10 cellular contexts compared by ENCODE assay signal in the genomic region with DNA sequence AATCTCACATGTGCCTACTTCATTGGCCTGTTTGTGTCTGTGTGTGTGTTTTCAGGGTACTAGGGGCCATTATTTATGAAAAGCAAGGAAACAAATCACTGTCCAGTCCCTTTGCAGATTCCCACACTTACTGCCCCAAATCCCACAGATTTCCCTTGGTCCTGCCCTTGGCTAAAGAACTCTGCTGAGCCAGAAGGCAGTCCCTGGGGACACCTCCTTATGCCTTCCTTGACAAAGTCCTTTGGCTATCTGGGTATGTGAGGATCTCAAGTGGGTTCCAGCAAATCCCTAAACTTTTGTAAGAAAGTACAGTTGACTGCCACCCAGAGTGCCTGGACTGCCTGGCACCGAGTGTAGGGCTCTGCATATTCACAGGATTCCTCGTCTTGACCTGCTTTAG.
DNase-seq lines count a peak whose midpoint lies in the region; ATAC-seq, FAIRE-seq and TF ChIP-seq lines count a peak whose summit lies in the region.
"Had no signal": no experiment of that assay in that cellular context is flagged by ENCODE, and none has a peak within 500 bp of the region (broad histone marks: within the 10 kb centered on the region; RNA-seq: fewer than 3 reads in every experiment).

No MANE protein-coding gene starts in this region.

- H4K5ac ChIP-seq in mesendoderm (ENCODE audit: low read length) = no peak overlapping the region

- no peak for TF ChIP-seq CTCF in bronchial epithelial cell (IDR thresholded peaks at IDR 0.05; ENCODE audit: insufficient read depth, low read length, severe bottlenecking)

- H3K4me3 ChIP-seq in bronchial epithelial cell (ENCODE audit: low read depth, low read length) (no peak overlapping the region), mesendoderm (ENCODE audit: low read length) (no peak overlapping the region), urinary bladder (ENCODE audit: low read depth, low read length) (peak overlapping the region; percentile 71)

- H3K27me3 ChIP-seq in bronchial epithelial cell (ENCODE audit: control insufficient read depth, insufficient read depth, low read length) (peaks cover 5% of the 10 kb centered on the region), mesendoderm (ENCODE audit: insufficient read depth, low read length, poor library complexity) (no peaks in the 10 kb centered on the region)

- H3K4me2 ChIP-seq in mesendoderm (ENCODE audit: low read length) = peak overlapping the region; percentile 85

- no peak for DNase-seq in activated naive CD4-positive, alpha-beta T cell treated with anti-CD3 and anti-CD28 coated beads, Interleukin-2, amount 10 ng/mL, durations not matched to agents 7 days and 5 days
- DNase-seq in activated naive CD4-positive, alpha-beta T cell (lab: John Stamatoyannopoulos, UW) = no peak
- DNase-seq in bronchial epithelial cell (ENCODE audit: low read depth) (no peak), mesendoderm (peak; percentile 60), Kasumi-1 (lab: John Stamatoyannopoulos, UW) (no peak)

- peaks cover 2% of the 10 kb centered on the region for H3K36me3 Mint-ChIP-seq in activated naive CD4-positive, alpha-beta T cell treated with anti-CD3 and anti-CD28 coated beads, Interleukin-2, amount 10 ng/mL, durations not matched to agents 7 days and 5 days

- peak overlapping the region; percentile 80 for H2BK15ac ChIP-seq in mesendoderm (replicated peaks; ENCODE audit: low read depth)

- no peak overlapping the region for H3K23ac ChIP-seq in mesendoderm (ENCODE audit: low read length)

- WGBS in mesendoderm (ENCODE audit: extremely low coverage, insufficient coverage, low lambda C conversion rate) = no CpG with 5 or more reads among the region's 2 CpGs
- WGBS in urinary bladder = 7% methylated on average over 2 of the region's 2 CpGs

- peak overlapping the region; percentile 75 for H3K4ac ChIP-seq in mesendoderm (ENCODE audit: low read depth, low read length)

- H2BK120ac ChIP-seq in mesendoderm (ENCODE audit: low read depth, low read length) = no peak overlapping the region

- peak; percentile 60 for FAIRE-seq in bronchial epithelial cell (lab: Jason Lieb, UNC)
- FAIRE-seq: G401.6 had no signal

- peaks cover 2% of the 10 kb centered on the region for H3K79me1 ChIP-seq in mesendoderm (ENCODE audit: low read length)

- TF ChIP-seq POLR2A in GM18505 (IDR thresholded peaks at IDR 0.05; ENCODE audit: borderline replicate concordance, extremely low read depth, insufficient read depth, insufficient read length) = no peak

- H3K4me1 Mint-ChIP-seq in activated naive CD4-positive, alpha-beta T cell treated with anti-CD3 and anti-CD28 coated beads, Interleukin-2, amount 10 ng/mL, durations not matched to agents 7 days and 5 days = peaks cover 12% of the 10 kb centered on the region

- peaks cover 56% of the 10 kb centered on the region for H3K27me3 Mint-ChIP-seq in activated naive CD4-positive, alpha-beta T cell treated with anti-CD3 and anti-CD28 coated beads, Interleukin-2, amount 10 ng/mL, durations not matched to agents 7 days and 5 days

- H2AK5ac ChIP-seq in mesendoderm (ENCODE audit: low read length) = peak overlapping the region; percentile 47

- CTCF ChIA-PET in activated naive CD4-positive, alpha-beta T cell treated with anti-CD3 and anti-CD28 coated beads, Interleukin-2, amount 10 ng/mL, durations not matched to agents 7 days and 5 days (lab: Charles Lee) = no interaction called here

- H3K18ac ChIP-seq in mesendoderm (ENCODE audit: low read length) = peak overlapping the region; percentile 99

- no peaks in the 10 kb centered on the region for H3K79me2 ChIP-seq in mesendoderm (ENCODE audit: control insufficient read depth, insufficient read depth, low read length)

- peak overlapping the region; percentile 97 for H3K56ac ChIP-seq in mesendoderm (ENCODE audit: low read length)

- H4K8ac ChIP-seq in mesendoderm (ENCODE audit: low read depth, low read length) = no peak overlapping the region

- no peak overlapping the region for H3K27ac Mint-ChIP-seq in activated naive CD4-positive, alpha-beta T cell treated with anti-CD3 and anti-CD28 coated beads, Interleukin-2, amount 10 ng/mL, durations not matched to agents 7 days and 5 days

- H3K9me3 Mint-ChIP-seq in activated naive CD4-positive, alpha-beta T cell treated with anti-CD3 and anti-CD28 coated beads, Interleukin-2, amount 10 ng/mL, durations not matched to agents 7 days and 5 days = no peaks in the 10 kb centered on the region

- ATAC-seq in HG02759 (IDR thresholded peaks at IDR 0.05; ENCODE audit: unreplicated experiment) = no peak
- no peak for ATAC-seq in GM18505 (IDR thresholded peaks at IDR 0.05; ENCODE audit: unreplicated experiment)

- H3K4me1 ChIP-seq in mesendoderm (ENCODE audit: control insufficient read depth, low read depth, low read length) = peaks cover 6% of the 10 kb centered on the region
- no peaks in the 10 kb centered on the region for H3K4me1 ChIP-seq in urinary bladder (ENCODE audit: insufficient read depth)

- H3K36me3 ChIP-seq in bronchial epithelial cell (ENCODE audit: control insufficient read depth, insufficient read depth, low read length) (no peaks in the 10 kb centered on the region), mesendoderm (ENCODE audit: control insufficient read depth, insufficient read depth, low read length) (no peaks in the 10 kb centered on the region), urinary bladder (ENCODE audit: insufficient read depth) (no peaks in the 10 kb centered on the region)

- peak overlapping the region; percentile 69 for H3K9ac ChIP-seq in mesendoderm (ENCODE audit: low read length)

- peak overlapping the region; percentile 71 for H3K4me3 Mint-ChIP-seq in activated naive CD4-positive, alpha-beta T cell treated with anti-CD3 and anti-CD28 coated beads, Interleukin-2, amount 10 ng/mL, durations not matched to agents 7 days and 5 days

- peak overlapping the region; percentile 67 for H2BK5ac ChIP-seq in mesendoderm (ENCODE audit: low read length)

- no peak overlapping the region for H3K27ac ChIP-seq in mesendoderm (ENCODE audit: low read depth, low read length)
- no peak overlapping the region for H3K27ac ChIP-seq in urinary bladder (ENCODE audit: low read depth)
- H3K27ac ChIP-seq: HL-60 had no signal
